9 cellular contexts compared by ENCODE assay signal in genomic region chr2:46493241-46493970, GRCh38. TPM values are rescaled to one million over a fixed set of nuclear protein-coding genes. Genes with fewer than 3 reads are reported as not detected.
DNase-seq lines count a peak whose midpoint lies in the region; ATAC-seq, FAIRE-seq and TF ChIP-seq lines count a peak whose summit lies in the region.
"Had no signal": no experiment of that assay in that cellular context is flagged by ENCODE, and none has a peak within 500 bp of the region (broad histone marks: within the 10 kb centered on the region; RNA-seq: fewer than 3 reads in every experiment).

No MANE protein-coding gene starts in this region.

- BruUV-seq in HepG2 (replicated peaks; lab: Mats Ljungman, UMichigan), result no TSS peak

- CTCF ChIA-PET in HepG2 (lab: Yijun Ruan, JAX; ENCODE audit: low intra/inter-chr PET ratio, low total read pairs), result no interaction called here

- FAIRE-seq in bronchial epithelial cell (lab: Jason Lieb, UNC), result no peak
- no peak for FAIRE-seq in HepG2 (lab: Jason Lieb, UNC)
- FAIRE-seq: H1 had no signal

- peaks cover 0 to 4% (median 0%) of the 10 kb centered on the region in 11 experiments; a peak in 1 of 22 replicates for H4K20me1 ChIP-seq in BLaER1 treated with 17β-estradiol and CSF1 and Interleukin-3, amounts not matched to agents 10 nM and 100 nM
- no peaks in the 10 kb centered on the region for H4K20me1 ChIP-seq in HepG2 (ENCODE audit: insufficient read depth, low read length)

- peaks cover 49 to 57% (median 55%) of the 10 kb centered on the region in 10 experiments for H3K4me1 ChIP-seq in BLaER1 treated with 17β-estradiol and CSF1 and Interleukin-3, amounts not matched to agents 10 nM and 100 nM
- peaks cover 15% of the 10 kb centered on the region; the same call in 1 of the 2 replicates for H3K4me1 ChIP-seq in HepG2 (ENCODE audit: insufficient read depth, low read length)

- H3K27me3 ChIP-seq in BLaER1 treated with 17β-estradiol and CSF1 and Interleukin-3, amounts not matched to agents 10 nM and 100 nM, result peaks cover 7 to 18% (median 15%) of the 10 kb centered on the region in 11 experiments; a peak in 20 of 22 replicates
- peaks cover 9% of the 10 kb centered on the region for H3K27me3 ChIP-seq in bronchial epithelial cell (ENCODE audit: control insufficient read depth, insufficient read depth, low read length)
- peaks cover 12 to 82% of the 10 kb centered on the region in 2 experiments; a peak in 4 of 5 replicates for H3K27me3 ChIP-seq in HepG2 (ENCODE audit: control insufficient read depth in 1 of 2, insufficient read depth in 2 of 2, low read length in 2 of 2)

- H3K36me3 ChIP-seq in BLaER1 treated with 17β-estradiol and CSF1 and Interleukin-3, amounts not matched to agents 10 nM and 100 nM, result no peaks in the 10 kb centered on the region
- H3K36me3 ChIP-seq in bronchial epithelial cell (ENCODE audit: control insufficient read depth, insufficient read depth, low read length) (no peaks in the 10 kb centered on the region), HepG2 (replicated peaks in 1 of 2; ENCODE audit: control insufficient read depth in 1 of 2, insufficient read depth in 2 of 2, low read length in 2 of 2) (no peaks in the 10 kb centered on the region)

- peak; percentile 75 for ATAC-seq in GM19463 (IDR thresholded peaks at IDR 0.05; ENCODE audit: unreplicated experiment)
- ATAC-seq in HG03439 (IDR thresholded peaks at IDR 0.05; ENCODE audit: unreplicated experiment), result peak; percentile 76
- no peak for ATAC-seq in left colon
- ATAC-seq in HepG2, result no peak

- no peak for TF ChIP-seq RAD21 in HepG2 (CRISPR knock-in tag; IDR thresholded peaks at IDR 0.05)

- H3K79me2 ChIP-seq in HepG2 (ENCODE audit: insufficient read depth, low read length), result no peaks in the 10 kb centered on the region

- intact Hi-C loops in left colon (cut with DNase I, micrococcal nuclease), result no loop called here
- intact Hi-C loops in HepG2 (cut with micrococcal nuclease; ENCODE audit: unreplicated experiment), result no loop called here
- intact Hi-C loops in posterior cingulate gyrus (cut with DNase I), result no loop called here

- no peak overlapping the region for H3K4me3 ChIP-seq in BLaER1 treated with 17β-estradiol and CSF1 and Interleukin-3, amounts not matched to agents 10 nM and 100 nM
- H3K4me3 ChIP-seq in bronchial epithelial cell (ENCODE audit: low read depth, low read length) (no peak overlapping the region), HepG2 (replicated peaks in 1 of 3; ENCODE audit: insufficient read depth in 1 of 3, low read depth in 2 of 3, low read length in 3 of 3) (no peak overlapping the region)

- in situ Hi-C loops in HepG2 (cut with HindIII; ENCODE audit: extremely low pct_ligation_motif_present, low pct_unique_long_range_greater_than_20kb), result no loop called here

- H2AFZ ChIP-seq in HepG2 (ENCODE audit: low read length), result no peak overlapping the region

- no peak overlapping the region; a peak in 1 of 22 replicates for H3K9ac ChIP-seq in BLaER1 treated with 17β-estradiol and CSF1 and Interleukin-3, amounts not matched to agents 10 nM and 100 nM
- no peak overlapping the region for H3K9ac ChIP-seq in HepG2 (ENCODE audit: insufficient read depth, low read depth, low read length)

- H3K27ac ChIP-seq in BLaER1 treated with 17β-estradiol and CSF1 and Interleukin-3, amounts not matched to agents 10 nM and 100 nM, result peak overlapping the region in 8 of 11 experiments; percentile 12 to 52 (median 30); a peak in 10 of 22 replicates
- H3K27ac ChIP-seq in HepG2 (ENCODE audit: extremely low read length, insufficient read depth, low read length), result no peak overlapping the region

- POLR2A ChIA-PET in HepG2 (lab: Yijun Ruan, JAX), result no interaction called here

- peak; percentile 71 for DNase-seq in bronchial epithelial cell (ENCODE audit: low read depth)
- DNase-seq in Ammon's horn (ENCODE audit: low spot score), result no peak
- DNase-seq in left colon, result no peak
- DNase-seq in HepG2 (ENCODE audit: low spot score), result no peak
- no peak for DNase-seq in posterior cingulate gyrus

- no peaks in the 10 kb centered on the region for H3K9me3 ChIP-seq in BLaER1 treated with 17β-estradiol and CSF1 and Interleukin-3, amounts not matched to agents 10 nM and 100 nM (replicated peaks in 1 of 11)
- no peaks in the 10 kb centered on the region for H3K9me3 ChIP-seq in HepG2 (ENCODE audit: low read length)

- no peak for TF ChIP-seq CTCF in bronchial epithelial cell (IDR thresholded peaks at IDR 0.05; ENCODE audit: insufficient read depth, low read length, severe bottlenecking)
- TF ChIP-seq CTCF in HepG2 (CRISPR knock-in tag; IDR thresholded peaks at IDR 0.05), result no peak

- TF ChIP-seq EP300 in HepG2 (IDR thresholded peaks at IDR 0.05; ENCODE audit: low read depth in 2 of 2, low read length in 2 of 2) (no peak), HepG2 (CRISPR knock-in tag; IDR thresholded peaks at IDR 0.05; ENCODE audit: borderline replicate concordance) (no peak)

- H3K4me2 ChIP-seq in BLaER1 treated with 17β-estradiol and CSF1 and Interleukin-3, amounts not matched to agents 10 nM and 100 nM, result peak overlapping the region; percentile 48 to 90 (median 78); a peak in 21 of 22 replicates
- no peak overlapping the region for H3K4me2 ChIP-seq in HepG2 (ENCODE audit: low read depth, low read length)

- no peak for TF ChIP-seq POLR2A in HepG2 (IDR thresholded peaks at IDR 0.05; ENCODE audit: insufficient read depth in 1 of 2, low read depth in 2 of 2, low read length in 2 of 2)

- WGBS in HepG2 (ENCODE audit: low lambda C conversion rate), result 22% methylated on average over 8 of the region's 8 CpGs

RNA-seq across cellular contexts. Expression of gene TMEM247, which starts 14.0 kb away (rescaled TPM):
- total RNA-seq in bronchial epithelial cell (not detected in 2 replicates), left colon (not detected), HepG2 (2016; rRNA removed; fragmentation: Illumina TruSeq; extraction: Trizol) (not detected in 2 replicates)
- not detected in 2 replicates for total RNA-seq in HepG2 (2016; cell fraction: cytosol; rRNA removed; fragmentation: Illumina TruSeq; extraction: Trizol; ENCODE audit: low read depth)
- not detected in 2 replicates for total RNA-seq in HepG2 (2016; cell fraction: insoluble cytoplasmic fraction; rRNA removed; fragmentation: Illumina TruSeq; extraction: Trizol)
- total RNA-seq in HepG2 (2016; cell fraction: membrane; rRNA removed; fragmentation: Illumina TruSeq; extraction: Trizol), result not detected in 2 replicates
- not detected in 2 replicates for total RNA-seq in HepG2 (2016; cell fraction: nucleus; rRNA removed; fragmentation: Illumina TruSeq; extraction: Trizol)
- polyA plus RNA-seq in HepG2 (2011; rRNA removed), result not detected in 2 replicates
- not detected in 2 replicates for polyA plus RNA-seq in HepG2 (2011; cell fraction: cytosol; rRNA removed)
- polyA plus RNA-seq in HepG2 (2011; cell fraction: nucleus; rRNA removed), result not detected in 2 replicates
- polyA plus RNA-seq in HepG2 (2012), result not detected in 2 replicates
- polyA plus RNA-seq in HepG2 (2016; cell fraction: cytosol; fragmentation: Illumina TruSeq; extraction: Trizol; ENCODE audit: low read depth), result not detected in 2 replicates
- polyA plus RNA-seq in HepG2 (2016; cell fraction: insoluble cytoplasmic fraction; fragmentation: Illumina TruSeq; extraction: Trizol; ENCODE audit: low read depth), result not detected in 2 replicates
- not detected in 2 replicates for polyA plus RNA-seq in HepG2 (2016; cell fraction: membrane; fragmentation: Illumina TruSeq; extraction: Trizol; ENCODE audit: low read depth)
- polyA plus RNA-seq in HepG2 (2016; cell fraction: nucleus; fragmentation: Illumina TruSeq; extraction: Trizol; ENCODE audit: insufficient read depth, low read depth), result not detected in 2 replicates
- not detected in 2 replicates for polyA minus RNA-seq in HepG2 (2011; rRNA and poly(A)+ RNA removed; ENCODE audit: low replicate concordance)
- not detected in 2 replicates for polyA minus RNA-seq in HepG2 (2011; cell fraction: cytosol; rRNA and poly(A)+ RNA removed)
- polyA minus RNA-seq in HepG2 (2011; cell fraction: nucleus; rRNA and poly(A)+ RNA removed), result not detected in 2 replicates
- total RNA-seq: H1 had no signal
- polyA plus RNA-seq: H1 had no signal

RNA-seq across cellular contexts. Expression of gene RHOQ, which starts 48.9 kb away (rescaled TPM):
- 24.2 and 30.6 TPM in 2 replicates for total RNA-seq in bronchial epithelial cell
- 10 to 100 TPM; 11.8 to 23.9 TPM for total RNA-seq in left colon
- 9.9 and 10.4 TPM in 2 replicates for total RNA-seq in HepG2 (2016; rRNA removed; fragmentation: Illumina TruSeq; extraction: Trizol)
- 3.3 and 5.5 TPM in 2 replicates for total RNA-seq in HepG2 (2016; cell fraction: cytosol; rRNA removed; fragmentation: Illumina TruSeq; extraction: Trizol; ENCODE audit: low read depth)
- total RNA-seq in HepG2 (2016; cell fraction: insoluble cytoplasmic fraction; rRNA removed; fragmentation: Illumina TruSeq; extraction: Trizol), result 10.0 and 12.4 TPM in 2 replicates
- total RNA-seq in HepG2 (2016; cell fraction: membrane; rRNA removed; fragmentation: Illumina TruSeq; extraction: Trizol), result 13.3 and 16.6 TPM in 2 replicates
- 9.2 and 11.0 TPM in 2 replicates for total RNA-seq in HepG2 (2016; cell fraction: nucleus; rRNA removed; fragmentation: Illumina TruSeq; extraction: Trizol)
- 14.2 and 15.3 TPM in 2 replicates for polyA plus RNA-seq in HepG2 (2011; rRNA removed)
- 7.9 and 10.3 TPM in 2 replicates for polyA plus RNA-seq in HepG2 (2011; cell fraction: cytosol; rRNA removed)
- polyA plus RNA-seq in HepG2 (2011; cell fraction: nucleus; rRNA removed), result 26.2 and 28.8 TPM in 2 replicates
- 11.3 and 19.1 TPM in 2 replicates for polyA plus RNA-seq in HepG2 (2012)
- 8.8 and 10.2 TPM in 2 replicates for polyA plus RNA-seq in HepG2 (2016; cell fraction: cytosol; fragmentation: Illumina TruSeq; extraction: Trizol; ENCODE audit: low read depth)
- polyA plus RNA-seq in HepG2 (2016; cell fraction: insoluble cytoplasmic fraction; fragmentation: Illumina TruSeq; extraction: Trizol; ENCODE audit: low read depth), result 14.1 and 17.4 TPM in 2 replicates
- polyA plus RNA-seq in HepG2 (2016; cell fraction: membrane; fragmentation: Illumina TruSeq; extraction: Trizol; ENCODE audit: low read depth), result 15.9 and 20.9 TPM in 2 replicates
- 19.6 and 24.7 TPM in 2 replicates for polyA plus RNA-seq in HepG2 (2016; cell fraction: nucleus; fragmentation: Illumina TruSeq; extraction: Trizol; ENCODE audit: insufficient read depth, low read depth)
- 10.9 and 13.6 TPM in 2 replicates for polyA minus RNA-seq in HepG2 (2011; rRNA and poly(A)+ RNA removed; ENCODE audit: low replicate concordance)
- polyA minus RNA-seq in HepG2 (2011; cell fraction: cytosol; rRNA and poly(A)+ RNA removed), result 6.4 and 6.5 TPM in 2 replicates
- polyA minus RNA-seq in HepG2 (2011; cell fraction: nucleus; rRNA and poly(A)+ RNA removed), result 25.6 and 33.1 TPM in 2 replicates

RNA-seq across cellular contexts. Expression of gene ATP6V1E2, which starts 49.0 kb away (rescaled TPM):
- 9.2 and 11.8 TPM in 2 replicates for total RNA-seq in bronchial epithelial cell
- total RNA-seq in left colon, result 1 to 10 TPM; 1.9 to 2.9 TPM
- total RNA-seq in HepG2 (2016; rRNA removed; fragmentation: Illumina TruSeq; extraction: Trizol), result 2.1 and 2.4 TPM in 2 replicates
- total RNA-seq in HepG2 (2016; cell fraction: cytosol; rRNA removed; fragmentation: Illumina TruSeq; extraction: Trizol; ENCODE audit: low read depth), result 1.7 and 1.9 TPM in 2 replicates
- 2.1 and 2.5 TPM in 2 replicates for total RNA-seq in HepG2 (2016; cell fraction: insoluble cytoplasmic fraction; rRNA removed; fragmentation: Illumina TruSeq; extraction: Trizol)
- total RNA-seq in HepG2 (2016; cell fraction: membrane; rRNA removed; fragmentation: Illumina TruSeq; extraction: Trizol), result 4.3 and 5.3 TPM in 2 replicates
- total RNA-seq in HepG2 (2016; cell fraction: nucleus; rRNA removed; fragmentation: Illumina TruSeq; extraction: Trizol), result 1.7 and 1.8 TPM in 2 replicates
- 1.9 and 2.9 TPM in 2 replicates for polyA plus RNA-seq in HepG2 (2011; rRNA removed)
- 2.0 and 3.4 TPM in 2 replicates for polyA plus RNA-seq in HepG2 (2011; cell fraction: cytosol; rRNA removed)
- 1.9 and 2.3 TPM in 2 replicates for polyA plus RNA-seq in HepG2 (2011; cell fraction: nucleus; rRNA removed)
- 2.9 and 4.3 TPM in 2 replicates for polyA plus RNA-seq in HepG2 (2012)
- polyA plus RNA-seq in HepG2 (2016; cell fraction: cytosol; fragmentation: Illumina TruSeq; extraction: Trizol; ENCODE audit: low read depth), result 1.9 and 2.8 TPM in 2 replicates
- 2.4 and 2.8 TPM in 2 replicates for polyA plus RNA-seq in HepG2 (2016; cell fraction: insoluble cytoplasmic fraction; fragmentation: Illumina TruSeq; extraction: Trizol; ENCODE audit: low read depth)
- 3.7 and 4.6 TPM in 2 replicates for polyA plus RNA-seq in HepG2 (2016; cell fraction: membrane; fragmentation: Illumina TruSeq; extraction: Trizol; ENCODE audit: low read depth)
- polyA plus RNA-seq in HepG2 (2016; cell fraction: nucleus; fragmentation: Illumina TruSeq; extraction: Trizol; ENCODE audit: insufficient read depth, low read depth), result 2.2 and 2.6 TPM in 2 replicates
- polyA minus RNA-seq in HepG2 (2011; rRNA and poly(A)+ RNA removed; ENCODE audit: low replicate concordance), result 1.9 and 13.7 TPM in 2 replicates
- polyA minus RNA-seq in HepG2 (2011; cell fraction: cytosol; rRNA and poly(A)+ RNA removed), result 0.88 and 2.4 TPM in 2 replicates
- polyA minus RNA-seq in HepG2 (2011; cell fraction: nucleus; rRNA and poly(A)+ RNA removed), result 2.4 and 3.1 TPM in 2 replicates

Comparison
In these comparisons a context has a peak if more than half of its experiments do, and no peak if none do; other contexts are left out.
1. ATAC-seq: peak in GM19463 (single experiment) and HG03439 (single experiment); none in left colon (single experiment) and HepG2 (single experiment).